ENCODE assay signal across 14 cellular contexts in genomic region chr9:71664566-71664965, GRCh38.
"Had no signal": no experiment of that assay in that cellular context is flagged by ENCODE, and none has a peak within 500 bp of the region (broad histone marks: within the 10 kb centered on the region; RNA-seq: fewer than 3 reads in every experiment).

No MANE protein-coding gene starts in this region.

- H3K4me1 Mint-ChIP-seq: stimulated activated naive B cell treated with anti-CD40 and anti-IgM and Interleukin-4, amounts not matched to agents 10 μg/mL and 1 μg/mL and 100 μg/mL, for 72 hours had no signal

- H3K36me3 ChIP-seq: pancreas, upper lobe of left lung had no signal

- H3K27me3 Mint-ChIP-seq: stimulated activated naive B cell treated with anti-CD40 and anti-IgM and Interleukin-4, amounts not matched to agents 10 μg/mL and 1 μg/mL and 100 μg/mL, for 72 hours had no signal

- ATAC-seq: activated naive CD4-positive, alpha-beta T cell treated with anti-CD3 and anti-CD28 coated beads, Interleukin-2, amount 50 U/mL, for 72 hours; esophagus mucosa; pancreas; stimulated activated naive B cell treated with anti-CD40 and anti-IgM and Interleukin-4, amounts not matched to agents 10 μg/mL and 1 μg/mL and 100 μg/mL, for 72 hours had no signal

- H3K4me3 ChIP-seq: pancreas, SK-N-MC, upper lobe of left lung had no signal

- H3K27me3 ChIP-seq: pancreas, upper lobe of left lung had no signal

- H3K27ac Mint-ChIP-seq: activated naive CD4-positive, alpha-beta T cell treated with anti-CD3 and anti-CD28 coated beads, Interleukin-2, amount 50 U/mL, for 72 hours; stimulated activated naive B cell treated with anti-CD40 and anti-IgM and Interleukin-4, amounts not matched to agents 10 μg/mL and 1 μg/mL and 100 μg/mL, for 72 hours had no signal

- H3K27ac ChIP-seq: pancreas, SK-N-MC had no signal

- H3K9me3 ChIP-seq: pancreas, upper lobe of left lung had no signal

- H3K9me3 Mint-ChIP-seq: activated naive CD4-positive, alpha-beta T cell treated with anti-CD3 and anti-CD28 coated beads, Interleukin-2, amount 50 U/mL, for 72 hours; neural crest cell; stimulated activated naive B cell treated with anti-CD40 and anti-IgM and Interleukin-4, amounts not matched to agents 10 μg/mL and 1 μg/mL and 100 μg/mL, for 72 hours had no signal

- DNase-seq: activated CD4-positive, alpha-beta T cell treated with anti-CD3 and anti-CD28 coated beads, Interleukin-2, amount 50 U/mL, for 1 hour; amygdala; cerebellar nuclear complex; dermis blood vessel endothelial cell; glutamatergic neuron; pancreas; stimulated activated naive B cell treated with anti-CD40 and anti-IgM and Interleukin-4, amounts not matched to agents 10 μg/mL and 1 μg/mL and 100 μg/mL, for 72 hours; substantia nigra; upper lobe of left lung had no signal

- H3K4me1 ChIP-seq: pancreas had no signal

- H3K4me3 Mint-ChIP-seq: neural crest cell; stimulated activated naive B cell treated with anti-CD40 and anti-IgM and Interleukin-4, amounts not matched to agents 10 μg/mL and 1 μg/mL and 100 μg/mL, for 72 hours had no signal

- FAIRE-seq: pancreas, TTC549 had no signal

- H3K36me3 Mint-ChIP-seq: activated naive CD4-positive, alpha-beta T cell treated with anti-CD3 and anti-CD28 coated beads, Interleukin-2, amount 50 U/mL, for 72 hours; stimulated activated naive B cell treated with anti-CD40 and anti-IgM and Interleukin-4, amounts not matched to agents 10 μg/mL and 1 μg/mL and 100 μg/mL, for 72 hours had no signal
